Comparison of ENCODE assay signal across 14 cellular contexts in genomic region chr16:86584726-86585721, GRCh38. TPM values are rescaled to one million over a fixed set of nuclear protein-coding genes. Genes with fewer than 3 reads are reported as not detected.
A peak's percentile ranks its signal among the peaks of the same experiment; 100 is the strongest.
DNase-seq lines count a peak whose midpoint lies in the region; ATAC-seq and TF ChIP-seq lines count a peak whose summit lies in the region.
"Had no signal": no experiment of that assay in that cellular context is flagged by ENCODE, and none has a peak within 500 bp of the region (broad histone marks: within the 10 kb centered on the region; RNA-seq: fewer than 3 reads in every experiment).

No MANE protein-coding gene starts in this region.

- TF ChIP-seq POLR2A in transverse colon (IDR thresholded peaks at IDR 0.05): no peak

- peaks cover 24% of the 10 kb centered on the region for H3K27me3 Mint-ChIP-seq in activated naive CD8-positive, alpha-beta T cell treated with anti-CD3 and anti-CD28 coated beads, Interleukin-2, amount 50 U/mL, for 24 hours
- H3K27me3 Mint-ChIP-seq in activated naive CD8-positive, alpha-beta T cell treated with anti-CD3 and anti-CD28 coated beads for 36 hours: peaks cover 21% of the 10 kb centered on the region
- peaks cover 24% of the 10 kb centered on the region for H3K27me3 Mint-ChIP-seq in CD8-positive, alpha-beta T cell (ENCODE audit: low read depth)

- no peaks in the 10 kb centered on the region for H3K36me3 ChIP-seq in Panc1 (ENCODE audit: control insufficient read depth, insufficient read depth, low read length)
- H3K36me3 ChIP-seq in transverse colon: no peaks in the 10 kb centered on the region
- H3K36me3 ChIP-seq in CD8-positive, alpha-beta T cell (ENCODE audit: insufficient read depth, low read length): no peaks in the 10 kb centered on the region
- H3K36me3 ChIP-seq: left lung had no signal

- in situ Hi-C loops in Panc1 (cut with HindIII; ENCODE audit: low pct_unique_long_range_greater_than_20kb, low sequenced_read_pairs): no loop called here
- in situ Hi-C loops in transverse colon (cut with MboI; ENCODE audit: low pct_ligation_motif_present in 1 of 4, low pct_unique_long_range_greater_than_20kb in 1 of 4, low sequenced_read_pairs in 3 of 4): no loop called here

- no peak for TF ChIP-seq CTCF in Panc1 (IDR thresholded peaks at IDR 0.05)
- no peak for TF ChIP-seq CTCF in transverse colon (IDR thresholded peaks at IDR 0.05)
- no peak for TF ChIP-seq CTCF in CD8-positive, alpha-beta T cell (IDR thresholded peaks at IDR 0.05)

- no peak for TF ChIP-seq EP300 in transverse colon (IDR thresholded peaks at IDR 0.05; ENCODE audit: low read depth)

- H3K27ac Mint-ChIP-seq in activated naive CD8-positive, alpha-beta T cell treated with anti-CD3 and anti-CD28 coated beads, Interleukin-2, amount 50 U/mL, for 24 hours: no peak overlapping the region
- no peak overlapping the region for H3K27ac Mint-ChIP-seq in activated naive CD8-positive, alpha-beta T cell treated with anti-CD3 and anti-CD28 coated beads for 36 hours
- H3K27ac Mint-ChIP-seq in CD8-positive, alpha-beta T cell: no peak overlapping the region

- DNase-seq in activated naive CD8-positive, alpha-beta T cell treated with anti-CD3 and anti-CD28 coated beads, Interleukin-2, amount 50 U/mL, for 24 hours: no peak
- DNase-seq in activated naive CD8-positive, alpha-beta T cell treated with anti-CD3 and anti-CD28 coated beads for 36 hours: no peak
- DNase-seq in Panc1 (ENCODE audit: low read depth, low spot score) (peak; percentile 90), fibroblast of gingiva (ENCODE audit: low read depth) (peak; percentile 59), transverse colon (no peak), HK-2 (ENCODE audit: unreplicated experiment) (no peak), NCI-H526 (lab: John Stamatoyannopoulos, UW) (no peak)
- no peak for DNase-seq in CD8-positive, alpha-beta T cell
- DNase-seq: 8988T; activated CD4-positive, CD25-positive, alpha-beta regulatory T cell; effector CD4-positive, alpha-beta T cell; left lung; NCI-H1930 had no signal

- H3K4me3 Mint-ChIP-seq in activated naive CD8-positive, alpha-beta T cell treated with anti-CD3 and anti-CD28 coated beads, Interleukin-2, amount 50 U/mL, for 24 hours: no peak overlapping the region
- H3K4me3 Mint-ChIP-seq in activated naive CD8-positive, alpha-beta T cell treated with anti-CD3 and anti-CD28 coated beads for 36 hours: no peak overlapping the region
- H3K4me3 Mint-ChIP-seq in CD8-positive, alpha-beta T cell: no peak overlapping the region
- H3K4me3 Mint-ChIP-seq: neural crest cell had no signal

- no peaks in the 10 kb centered on the region for H3K9me3 Mint-ChIP-seq in activated naive CD8-positive, alpha-beta T cell treated with anti-CD3 and anti-CD28 coated beads, Interleukin-2, amount 50 U/mL, for 24 hours
- H3K9me3 Mint-ChIP-seq in activated naive CD8-positive, alpha-beta T cell treated with anti-CD3 and anti-CD28 coated beads for 36 hours: no peaks in the 10 kb centered on the region
- H3K9me3 Mint-ChIP-seq in CD8-positive, alpha-beta T cell: no peaks in the 10 kb centered on the region
- H3K9me3 Mint-ChIP-seq: neural crest cell had no signal

- H3K27me3 ChIP-seq in Panc1 (ENCODE audit: control insufficient read depth, insufficient read depth, low read length) (no peaks in the 10 kb centered on the region), transverse colon (peaks cover 28% of the 10 kb centered on the region)
- H3K27me3 ChIP-seq in CD8-positive, alpha-beta T cell (ENCODE audit: insufficient read depth, low read length): no peaks in the 10 kb centered on the region

- H3K27ac ChIP-seq in Panc1 (ENCODE audit: low read length): peak overlapping the region; percentile 97
- peak overlapping the region in 3 of 4 donors; percentile 13 to 44 (median 39) for H3K27ac ChIP-seq in transverse colon
- H3K27ac ChIP-seq in CD8-positive, alpha-beta T cell (ENCODE audit: low read depth, low read length): no peak overlapping the region
- H3K27ac ChIP-seq: left lung had no signal

- H3K36me3 Mint-ChIP-seq in activated naive CD8-positive, alpha-beta T cell treated with anti-CD3 and anti-CD28 coated beads, Interleukin-2, amount 50 U/mL, for 24 hours (ENCODE audit: low read depth): no peaks in the 10 kb centered on the region
- H3K36me3 Mint-ChIP-seq in activated naive CD8-positive, alpha-beta T cell treated with anti-CD3 and anti-CD28 coated beads for 36 hours: no peaks in the 10 kb centered on the region
- H3K36me3 Mint-ChIP-seq in CD8-positive, alpha-beta T cell: no peaks in the 10 kb centered on the region

- H3K9me3 ChIP-seq in Panc1 (ENCODE audit: control insufficient read depth, insufficient read depth, low read depth, low read length): no peaks in the 10 kb centered on the region
- no peaks in the 10 kb centered on the region for H3K9me3 ChIP-seq in transverse colon
- H3K9me3 ChIP-seq in CD8-positive, alpha-beta T cell (ENCODE audit: low read length): no peaks in the 10 kb centered on the region
- H3K9me3 ChIP-seq: left lung had no signal

- CTCF ChIA-PET in Panc1 (lab: Charles Lee): no interaction called here
- CTCF ChIA-PET in CD8-positive, alpha-beta T cell (lab: Charles Lee): interaction anchor here (0.6 kb wide), 1 partner anchor 54 kb away, joined by 3 read pairs; no protein-coding TSS in a partner anchor

- H3K4me3 ChIP-seq in Panc1 (ENCODE audit: low read depth in 2 of 2, low read length in 2 of 2) (no peak overlapping the region; a peak in 1 of 4 replicates), transverse colon (no peak overlapping the region)
- H3K4me3 ChIP-seq in CD8-positive, alpha-beta T cell (ENCODE audit: low read depth, low read length): no peak overlapping the region
- H3K4me3 ChIP-seq: left lung had no signal

- ATAC-seq in activated naive CD8-positive, alpha-beta T cell treated with anti-CD3 and anti-CD28 coated beads, Interleukin-2, amount 50 U/mL, for 24 hours: peak; percentile 15
- peak; percentile 77 for ATAC-seq in Panc1
- ATAC-seq in CD8-positive, alpha-beta T cell: no peak
- ATAC-seq: left lung had no signal

- peaks cover 58% of the 10 kb centered on the region for H3K4me1 ChIP-seq in Panc1 (ENCODE audit: control insufficient read depth, insufficient read depth, low read length)
- no peaks in the 10 kb centered on the region for H3K4me1 ChIP-seq in transverse colon
- no peaks in the 10 kb centered on the region for H3K4me1 ChIP-seq in CD8-positive, alpha-beta T cell (ENCODE audit: insufficient read depth, low read length)
- H3K4me1 ChIP-seq: left lung had no signal

- WGBS in transverse colon (ENCODE audit: low coverage in 1 of 2), 2 donors: 69 to 79% methylated on average over 5 to 12 of the region's 12 CpGs

- BruUV-seq in Panc1 (replicated peaks; lab: Mats Ljungman, UMichigan): no TSS peak

- POLR2A ChIA-PET in Panc1 (lab: Charles Lee): no interaction called here
- POLR2A ChIA-PET in CD8-positive, alpha-beta T cell (lab: Charles Lee): no interaction called here

- intact Hi-C loops in Panc1 (cut with micrococcal nuclease; ENCODE audit: unreplicated experiment): no loop called here
- intact Hi-C loops in transverse colon (cut with DNase I; ENCODE audit: low total_unique reads): no loop called here
- intact Hi-C loops in CD8-positive, alpha-beta T cell (cut with DNase I, micrococcal nuclease): no loop called here

- no peaks in the 10 kb centered on the region for H3K4me1 Mint-ChIP-seq in activated naive CD8-positive, alpha-beta T cell treated with anti-CD3 and anti-CD28 coated beads, Interleukin-2, amount 50 U/mL, for 24 hours
- no peaks in the 10 kb centered on the region for H3K4me1 Mint-ChIP-seq in activated naive CD8-positive, alpha-beta T cell treated with anti-CD3 and anti-CD28 coated beads for 36 hours
- no peaks in the 10 kb centered on the region for H3K4me1 Mint-ChIP-seq in CD8-positive, alpha-beta T cell (ENCODE audit: low read depth)
- H3K4me1 Mint-ChIP-seq: neural crest cell had no signal

RNA-seq across cellular contexts. Expression of gene FOXL1, which starts 6.7 kb away (rescaled TPM):
- total RNA-seq in activated naive CD8-positive, alpha-beta T cell treated with anti-CD3 and anti-CD28 coated beads for 36 hours: not detected
- total RNA-seq in Panc1 (2021; ENCODE audit: unreplicated experiment): 9.3 TPM
- polyA plus RNA-seq in Panc1 (2012; ENCODE audit: insufficient read length): 22.1 TPM
- total RNA-seq in transverse colon: 1 to 10 TPM in 3 of 4 donors, under 1 TPM in 1; 0.75 to 2.1 (median 1.3) TPM
- under 1 TPM in 1 of 2 experiments, not detected in 1; 0.11 TPM for total RNA-seq in CD8-positive, alpha-beta T cell

RNA-seq across cellular contexts. Expression of gene FOXC2, which starts 18.4 kb away (rescaled TPM):
- total RNA-seq in activated naive CD8-positive, alpha-beta T cell treated with anti-CD3 and anti-CD28 coated beads for 36 hours: not detected
- total RNA-seq in Panc1 (2021; ENCODE audit: unreplicated experiment) (14.9 TPM), transverse colon (under 1 TPM in 1 of 4 donors, not detected in 3; 0.27 TPM)
- 19.8 TPM for polyA plus RNA-seq in Panc1 (2012; ENCODE audit: insufficient read length)
- total RNA-seq in CD8-positive, alpha-beta T cell: under 1 TPM in 1 of 2 experiments, not detected in 1; 0.16 TPM
- total RNA-seq: neural crest cell had no signal

RNA-seq across cellular contexts. Expression of gene MTHFSD, which starts 30.0 kb away (rescaled TPM):
- total RNA-seq in activated naive CD8-positive, alpha-beta T cell treated with anti-CD3 and anti-CD28 coated beads for 36 hours: 10 to 100 TPM; 20.7 to 22.5 TPM
- total RNA-seq in Panc1 (2021; ENCODE audit: unreplicated experiment) (16.5 TPM), transverse colon (10 to 100 TPM; 25.4 to 51.1 (median 30.0) TPM)
- 9.5 TPM for polyA plus RNA-seq in Panc1 (2012; ENCODE audit: insufficient read length)
- total RNA-seq in CD8-positive, alpha-beta T cell: 1 to 10 TPM; 6.2 to 7.8 TPM

Comparison
In these comparisons a context has a peak if more than half of its experiments do, and no peak if none do; other contexts are left out.
1. DNase-seq: peak in Panc1 (single experiment) and fibroblast of gingiva (single experiment); none in activated naive CD8-positive, alpha-beta T cell treated with anti-CD3 and anti-CD28 coated beads, Interleukin-2, amount 50 U/mL, for 24 hours (single experiment), activated naive CD8-positive, alpha-beta T cell treated with anti-CD3 and anti-CD28 coated beads for 36 hours (single experiment), transverse colon (single experiment), HK-2 (single experiment), NCI-H526 (0 of 2) and CD8-positive, alpha-beta T cell (0 of 7).
2. RNA of gene FOXC2, which starts 18.4 kb away (total RNA-seq): 14.9 TPM in Panc1 (single experiment); 0.16 TPM in CD8-positive, alpha-beta T cell, not detected in activated naive CD8-positive, alpha-beta T cell treated with anti-CD3 and anti-CD28 coated beads for 36 hours and 0.27 TPM in transverse colon; every median in the first group is over 10 times any median in the second.